In genomic region chr15:28021281-28022039, GRCh38 we compare ENCODE assay signal across 8 cellular contexts.
DNase-seq lines count a peak whose midpoint lies in the region; ATAC-seq and TF ChIP-seq lines count a peak whose summit lies in the region.

No MANE protein-coding gene starts in this region.

- dilution Hi-C loops in IMR-90 (cut with HindIII; ENCODE audit: low sequenced_read_pairs, unreplicated experiment): no loop called here

- H3K23ac ChIP-seq in IMR-90 (ENCODE audit: low read depth, low read length): no peak overlapping the region

- CTCF ChIA-PET in IMR-90 (lab: Yijun Ruan, JAX): interaction anchor here (0.8 kb wide), 1 partner anchor 1130 kb away, joined by 3 read pairs; no protein-coding TSS in a partner anchor

- H3K79me1 ChIP-seq in IMR-90 (ENCODE audit: low read depth in 1 of 2, low read length in 2 of 2): no peaks in the 10 kb centered on the region

- no peak for TF ChIP-seq RAD21 in IMR-90 (IDR thresholded peaks at IDR 0.05; ENCODE audit: low read length)

- H3K27ac ChIP-seq in IMR-90 (ENCODE audit: insufficient read depth, low read length): no peak overlapping the region

- no peak overlapping the region for H2AK5ac ChIP-seq in IMR-90 (ENCODE audit: low read depth, low read length)

- in situ Hi-C loops in IMR-90 (cut with MboI; ENCODE audit: low sequenced_read_pairs): no loop called here

- no peak overlapping the region for H3K4me3 ChIP-seq in IMR-90 (ENCODE audit: insufficient read depth, low read depth, low read length)

- H2BK15ac ChIP-seq in IMR-90 (ENCODE audit: low read depth, low read length): no peak overlapping the region

- no peak overlapping the region for H2AK9ac ChIP-seq in IMR-90 (replicated peaks; ENCODE audit: low read depth, low read length, poor library complexity)

- TF ChIP-seq CTCF in IMR-90 (conservative IDR thresholded peaks at IDR 0.05; ENCODE audit: low read depth, low read length): 0 out of 2 replicates have a peak, but pooled peaks have one; percentile 21

- H3K9me3 ChIP-seq in IMR-90 (ENCODE audit: control insufficient read depth, insufficient read depth, low read length): peaks cover 9% of the 10 kb centered on the region

- H2BK120ac ChIP-seq in IMR-90 (ENCODE audit: low read depth, low read length): no peak overlapping the region

- no peaks in the 10 kb centered on the region for H3K4me1 ChIP-seq in IMR-90 (ENCODE audit: control insufficient read depth, insufficient read depth, low read length)

- H3K4ac ChIP-seq in IMR-90 (ENCODE audit: low read depth, low read length): no peak overlapping the region

- intact Hi-C loops in IMR-90 (cut with micrococcal nuclease): no loop called here

- no peak overlapping the region for H4K8ac ChIP-seq in IMR-90 (ENCODE audit: low read depth in 2 of 2, low read length in 2 of 2)

- H3K9ac ChIP-seq in IMR-90 (ENCODE audit: low read depth, low read length): no peak overlapping the region

- no peaks in the 10 kb centered on the region for H4K20me1 ChIP-seq in IMR-90 (ENCODE audit: insufficient read depth, low read length)

- BruUV-seq in IMR-90 (replicated peaks; lab: Mats Ljungman, UMichigan): no TSS peak

- no peaks in the 10 kb centered on the region for H3K36me3 ChIP-seq in IMR-90 (ENCODE audit: control insufficient read depth, insufficient read depth, low read length)

- POLR2A ChIA-PET in IMR-90 (lab: Charles Lee; ENCODE audit: unreplicated experiment): no interaction called here

- no peak overlapping the region for H3K14ac ChIP-seq in IMR-90 (replicated peaks; ENCODE audit: low read depth, low read length)

- no peak overlapping the region for H3K18ac ChIP-seq in IMR-90 (ENCODE audit: low read depth, low read length)

- 100% methylated on average over 1 of the region's 17 CpGs; no CpG with 5 or more reads in 1 of the 2 experiments for WGBS in IMR-90 (ENCODE audit: extremely low coverage in 2 of 2, insufficient read length in 1 of 2), 2 experiments

- H2BK5ac ChIP-seq in IMR-90 (ENCODE audit: low read depth, low read length, poor library complexity, severe bottlenecking): no peak overlapping the region

- H3K9me1 ChIP-seq in IMR-90 (ENCODE audit: insufficient read depth, low read length): no peaks in the 10 kb centered on the region

- TF ChIP-seq POLR2A in IMR-90 (IDR thresholded peaks at IDR 0.05; ENCODE audit: low read depth, low read length): no peak

- no peak overlapping the region for H2BK20ac ChIP-seq in IMR-90 (ENCODE audit: low read depth, low read length)

- no peak overlapping the region for H3K4me2 ChIP-seq in IMR-90 (ENCODE audit: low read depth, low read length)

- no peak overlapping the region for H2AFZ ChIP-seq in IMR-90 (replicated peaks; ENCODE audit: low read length, poor library complexity)

- ATAC-seq in IMR-90 (ENCODE audit: low read depth): no peak
- ATAC-seq in GM21576 (IDR thresholded peaks at IDR 0.05; ENCODE audit: unreplicated experiment): no peak
- no peak for ATAC-seq in GM21529 (IDR thresholded peaks at IDR 0.05; ENCODE audit: unreplicated experiment)

- peak; percentile 66 for DNase-seq in COLO668 (lab: John Stamatoyannopoulos, UW; ENCODE audit: unreplicated experiment)
- peak; percentile 48 for DNase-seq in IMR-90
- peak; percentile 91 for DNase-seq in NCI-H82 (lab: John Stamatoyannopoulos, UW)
- DNase-seq in dermis blood vessel endothelial cell: peak; percentile 1
- DNase-seq in mucosa of gallbladder (ENCODE audit: low spot score): peak; percentile 40
- no peak for DNase-seq in AML-193 (lab: John Stamatoyannopoulos, UW)

- H3K56ac ChIP-seq in IMR-90 (ENCODE audit: extremely low read depth, insufficient read depth, low read length): no peak overlapping the region

- H4K5ac ChIP-seq in IMR-90 (ENCODE audit: low read depth, low read length): no peak overlapping the region

- H4K91ac ChIP-seq in IMR-90 (ENCODE audit: insufficient read depth, low read depth, low read length): no peak overlapping the region

- no peaks in the 10 kb centered on the region for H3K27me3 ChIP-seq in IMR-90 (ENCODE audit: control insufficient read depth, insufficient read depth, low read length)

TF ChIP-seq in IMR-90, 13 proteins besides CTCF, POLR2A, EP300 and RAD21:
- TF ChIP-seq NFE2L2 (IDR thresholded peaks at IDR 0.05; ENCODE audit: low read depth, low read length) (no peak), RCOR1 (IDR thresholded peaks at IDR 0.05; ENCODE audit: insufficient replicate concordance, low read length) (no peak), SMC3 (IDR thresholded peaks at IDR 0.05; ENCODE audit: low read depth, low read length) (no peak), ELK1 (IDR thresholded peaks at IDR 0.05; ENCODE audit: borderline replicate concordance, low read depth, low read length) (no peak), CEBPB (IDR thresholded peaks at IDR 0.05; ENCODE audit: low read depth, low read length) (no peak), MAZ (IDR thresholded peaks at IDR 0.05; ENCODE audit: borderline replicate concordance, low read depth, low read length) (no peak), FOS (IDR thresholded peaks at IDR 0.05; ENCODE audit: low read depth, low read length) (no peak), RFX5 (IDR thresholded peaks at IDR 0.05; ENCODE audit: low read depth, low read length) (no peak), MAFK (IDR thresholded peaks at IDR 0.05; ENCODE audit: low read depth, low read length) (no peak)
TF ChIP-seq in IMR-90: peak in this region for 0.

Comparison
In these comparisons a context has a peak if more than half of its experiments do, and no peak if none do; other contexts are left out.
1. DNase-seq: peak in COLO668 (single experiment), IMR-90 (single experiment), NCI-H82 (single experiment), dermis blood vessel endothelial cell (single experiment) and mucosa of gallbladder (single experiment); none in AML-193 (0 of 2).